In the genomic region with DNA sequence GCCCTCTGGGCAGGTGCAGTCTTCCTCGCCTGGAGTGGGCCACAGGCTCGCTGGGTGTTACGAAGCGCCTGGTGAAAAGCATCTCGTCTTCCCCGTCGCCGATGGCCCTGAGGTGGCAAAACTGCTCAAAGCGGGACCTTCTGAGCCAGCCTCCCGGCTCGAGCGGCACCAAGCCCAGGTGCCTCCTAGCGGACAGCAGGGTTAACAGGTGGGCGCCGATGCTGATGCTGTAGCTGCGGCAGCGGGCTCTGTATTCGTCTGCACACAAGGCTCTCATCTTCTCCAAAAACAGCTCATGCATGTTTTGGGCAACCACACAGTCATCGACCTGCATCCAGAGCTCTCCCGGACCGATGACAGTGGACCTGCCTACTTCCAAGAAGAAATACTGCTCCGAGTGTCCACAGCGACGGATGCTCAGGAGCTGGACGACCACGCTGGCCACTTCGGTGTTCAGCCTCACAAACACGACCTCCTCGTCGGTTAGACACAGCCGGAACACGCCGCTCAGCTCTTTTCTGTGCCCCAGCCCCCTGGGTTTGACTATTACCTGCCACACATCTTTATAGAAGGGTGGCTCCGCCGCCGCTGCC, we compare ENCODE assay signal across 9 cellular contexts. TPM values are rescaled to one million over a fixed set of nuclear protein-coding genes. Genes with fewer than 3 reads are reported as not detected.
A peak's percentile ranks its signal among the peaks of the same experiment; 100 is the strongest.
DNase-seq lines count a peak whose midpoint lies in the region; ATAC-seq and TF ChIP-seq lines count a peak whose summit lies in the region.
"Had no signal": no experiment of that assay in that cellular context is flagged by ENCODE, and none has a peak within 500 bp of the region (broad histone marks: within the 10 kb centered on the region; RNA-seq: fewer than 3 reads in every experiment).

No MANE protein-coding gene starts in this region.

- peaks cover 33% of the 10 kb centered on the region for H3K27me3 ChIP-seq in brain microvascular endothelial cell (replicated peaks)

- peak; percentile 27 for TF ChIP-seq CTCF in brain microvascular endothelial cell (IDR thresholded peaks at IDR 0.05; ENCODE audit: low read depth, low read length, missing control alignments)

- in situ Hi-C loops in brain microvascular endothelial cell (cut with HindIII; ENCODE audit: low pct_ligation_motif_present, low sequenced_read_pairs): no loop called here

- H3K9me3 Mint-ChIP-seq in effector memory CD8-positive, alpha-beta T cell: no peaks in the 10 kb centered on the region
- H3K9me3 Mint-ChIP-seq: activated T-helper 1 cell treated with anti-CD3 and anti-CD28 coated beads, Interleukin-12 subunit alpha, Interleukin-12 subunit beta, Interleukin-2, Interleukin-4 antibody, amounts not matched to agents 30 ng/mL and 10 ng/mL and 1 ng/mL, durations not matched to agents 14 hours and 24 hours and 36 hours had no signal

- H3K4me3 ChIP-seq in brain microvascular endothelial cell (ENCODE audit: low read depth, low read length): no peak overlapping the region
- peak overlapping the region; percentile 43 for H3K4me3 ChIP-seq in mesodermal cell (ENCODE audit: extremely low read depth, insufficient read depth, low read length, poor library complexity, severe bottlenecking)

- H3K27me3 Mint-ChIP-seq in effector memory CD8-positive, alpha-beta T cell: peaks cover 6 to 16% of the 10 kb centered on the region in 2 donors

- DNase-seq in DMS53 treated with DMSO at 0.1 percent for 48 hours (lab: John Stamatoyannopoulos, UW; ENCODE audit: unreplicated experiment): peak; percentile 28
- no peak for DNase-seq in brain microvascular endothelial cell
- no peak for DNase-seq in SKM-1 treated with dmso at 0.1 percent for 144 hours (lab: John Stamatoyannopoulos, UW; ENCODE audit: unreplicated experiment)
- no peak for DNase-seq in activated effector memory CD4-positive, alpha-beta T cell treated with Interleukin-2 at 50 U/mL for 16 hours
- no peak for DNase-seq in effector memory CD8-positive, alpha-beta T cell

- ATAC-seq in HG02678 (IDR thresholded peaks at IDR 0.05; ENCODE audit: unreplicated experiment): peak; percentile 40
- no peak for ATAC-seq in HG02588 (IDR thresholded peaks at IDR 0.05; ENCODE audit: unreplicated experiment)
- no peak for ATAC-seq in effector memory CD8-positive, alpha-beta T cell (replicated peaks)

- peaks cover 2% of the 10 kb centered on the region for H3K4me1 ChIP-seq in mesodermal cell (ENCODE audit: control insufficient read depth, insufficient read depth, low read length, poor library complexity, severe bottlenecking)

- no peaks in the 10 kb centered on the region for H3K9me3 ChIP-seq in mesodermal cell (ENCODE audit: control insufficient read depth, low read length)

- H3K27ac ChIP-seq in brain microvascular endothelial cell (no peak overlapping the region), mesodermal cell (ENCODE audit: low read depth, low read length, severe bottlenecking) (no peak overlapping the region)

- H3K4me1 Mint-ChIP-seq in effector memory CD8-positive, alpha-beta T cell (ENCODE audit: low read depth in 2 of 2): no peaks in the 10 kb centered on the region

- H3K36me3 ChIP-seq in brain microvascular endothelial cell (replicated peaks) (no peaks in the 10 kb centered on the region), mesodermal cell (ENCODE audit: control insufficient read depth, insufficient read depth, low read length) (no peaks in the 10 kb centered on the region)

- H3K27ac Mint-ChIP-seq in effector memory CD8-positive, alpha-beta T cell: no peak overlapping the region
- H3K27ac Mint-ChIP-seq: activated T-helper 1 cell treated with anti-CD3 and anti-CD28 coated beads, Interleukin-12 subunit alpha, Interleukin-12 subunit beta, Interleukin-2, Interleukin-4 antibody, amounts not matched to agents 30 ng/mL and 10 ng/mL and 1 ng/mL, durations not matched to agents 14 hours and 24 hours and 36 hours had no signal

- H3K4me3 Mint-ChIP-seq in effector memory CD8-positive, alpha-beta T cell: no peak overlapping the region
- H3K4me3 Mint-ChIP-seq: activated T-helper 1 cell treated with anti-CD3 and anti-CD28 coated beads, Interleukin-12 subunit alpha, Interleukin-12 subunit beta, Interleukin-2, Interleukin-4 antibody, amounts not matched to agents 30 ng/mL and 10 ng/mL and 1 ng/mL, durations not matched to agents 14 hours and 24 hours and 36 hours had no signal

- WGBS in mesodermal cell (ENCODE audit: insufficient coverage in 2 of 2), 2 experiments: 1 to 8% methylated on average over 17 to 26 of the region's 36 CpGs

- no peaks in the 10 kb centered on the region for H3K36me3 Mint-ChIP-seq in effector memory CD8-positive, alpha-beta T cell (ENCODE audit: insufficient read depth)

RNA-seq across cellular contexts. Expression of gene IRS4, which starts 1.2 kb away (rescaled TPM):
- polyA plus RNA-seq in mesodermal cell (2013, experiment 1 of 2): 1.1 TPM
- polyA plus RNA-seq in mesodermal cell (2013, experiment 2 of 2): 0.91 TPM
